ENCODE assay signal across 12 cellular contexts in the genomic region with DNA sequence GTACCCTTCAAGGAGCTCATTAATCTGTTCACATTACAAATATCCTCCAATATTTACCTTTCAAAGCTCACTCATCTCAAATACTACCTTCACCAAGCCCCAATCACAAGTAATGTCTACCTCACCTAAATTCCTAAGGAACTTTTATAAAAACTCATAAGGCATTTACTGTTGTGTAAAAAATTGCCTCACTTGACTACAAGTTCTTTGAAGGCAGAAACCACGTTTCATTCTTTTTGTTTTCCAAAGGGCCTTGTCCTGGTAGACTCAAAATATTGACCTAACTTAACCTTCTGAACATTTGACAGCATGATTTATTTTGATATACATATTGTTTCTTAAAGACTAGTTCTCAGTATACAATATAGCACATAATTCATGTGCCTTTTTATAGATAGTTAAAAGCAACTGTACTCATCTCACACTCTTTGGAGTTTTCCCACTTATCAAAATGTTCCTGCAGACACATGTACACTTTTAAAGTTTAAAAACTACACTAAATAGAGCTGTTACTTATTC. TPM values are rescaled to one million over a fixed set of nuclear protein-coding genes. Genes with fewer than 3 reads are reported as not detected.
A peak's percentile ranks its signal among the peaks of the same experiment; 100 is the strongest.
DNase-seq lines count a peak whose midpoint lies in the region; ATAC-seq and TF ChIP-seq lines count a peak whose summit lies in the region.
"Had no signal": no experiment of that assay in that cellular context is flagged by ENCODE, and none has a peak within 500 bp of the region (broad histone marks: within the 10 kb centered on the region; RNA-seq: fewer than 3 reads in every experiment).

No MANE protein-coding gene starts in this region.

- H3K27ac ChIP-seq in breast epithelium (no peak overlapping the region), lower lobe of right lung (peak overlapping the region; percentile 33), upper lobe of right lung (peak overlapping the region; percentile 15)

- no TSS peak for BruUV-seq in MCF 10A (replicated peaks; lab: Mats Ljungman, UMichigan)

- H3K9me3 Mint-ChIP-seq in MCF 10A (ENCODE audit: unreplicated experiment): no peaks in the 10 kb centered on the region
- no peaks in the 10 kb centered on the region for H3K9me3 Mint-ChIP-seq in activated T-helper 2 cell treated with anti-CD3 and anti-CD28 coated beads, Interferon-gamma antibody, Interleukin-2, Interleukin-4, amounts not matched to agents 10 μg/mL and 5 μg/mL and 100 μg/mL, durations not matched to agents 14 hours and 24 hours and 36 hours

- no peaks in the 10 kb centered on the region for H3K36me3 Mint-ChIP-seq in MCF 10A (ENCODE audit: insufficient read depth, unreplicated experiment)
- peaks cover 8% of the 10 kb centered on the region for H3K36me3 Mint-ChIP-seq in activated T-helper 2 cell treated with anti-CD3 and anti-CD28 coated beads, Interferon-gamma antibody, Interleukin-2, Interleukin-4, amounts not matched to agents 10 μg/mL and 5 μg/mL and 100 μg/mL, durations not matched to agents 14 hours and 24 hours and 36 hours (ENCODE audit: low read depth)

- H3K27me3 ChIP-seq in breast epithelium (no peaks in the 10 kb centered on the region), lower lobe of right lung (ENCODE audit: low read depth) (no peaks in the 10 kb centered on the region), upper lobe of right lung (no peaks in the 10 kb centered on the region)
- H3K27me3 ChIP-seq: BE2C had no signal

- peak overlapping the region; percentile 91 for H3K4me3 Mint-ChIP-seq in MCF 10A (ENCODE audit: unreplicated experiment)
- H3K4me3 Mint-ChIP-seq in activated T-helper 2 cell treated with anti-CD3 and anti-CD28 coated beads, Interferon-gamma antibody, Interleukin-2, Interleukin-4, amounts not matched to agents 10 μg/mL and 5 μg/mL and 100 μg/mL, durations not matched to agents 14 hours and 24 hours and 36 hours (ENCODE audit: low read depth): peak overlapping the region; percentile 58

- no peaks in the 10 kb centered on the region for H3K9me3 ChIP-seq in breast epithelium
- no peaks in the 10 kb centered on the region for H3K9me3 ChIP-seq in lower lobe of right lung
- no peaks in the 10 kb centered on the region for H3K9me3 ChIP-seq in upper lobe of right lung
- H3K9me3 ChIP-seq: BE2C had no signal

- CTCF ChIA-PET in MCF 10A (lab: Yijun Ruan, JAX): interaction anchor here (0.6 to 1.7 kb wide), 9 partner anchors 8 to 222 kb away, joined by 3 to 7 read pairs (median 3); no protein-coding TSS in a partner anchor

- no peak for TF ChIP-seq POLR2A in breast epithelium (IDR thresholded peaks at IDR 0.05)

- POLR2A ChIA-PET in MCF 10A (lab: Yijun Ruan, JAX): interaction anchor here (0.6 to 5.3 kb wide), 23 partner anchors 10 to 357 kb away, joined by 3 to 60 read pairs (median 5); a partner anchor contains a TSS

- no peak for DNase-seq in MCF 10A (ENCODE audit: unreplicated experiment)
- no peak for DNase-seq in breast epithelium (ENCODE audit: low spot score in 2 of 2)
- no peak for DNase-seq in activated T-helper 2 cell treated with anti-CD3 and anti-CD28 coated beads, Interferon-gamma antibody, Interleukin-2, Interleukin-4, amounts not matched to agents 10 μg/mL and 5 μg/mL and 100 μg/mL, durations not matched to agents 14 hours and 24 hours and 36 hours (ENCODE audit: low spot score)
- no peak for DNase-seq in lower lobe of right lung
- no peak for DNase-seq in upper lobe of right lung
- DNase-seq in T1000 (lab: John Stamatoyannopoulos, UW): no peak
- DNase-seq: activated CD4-positive, alpha-beta T cell treated with anti-CD3 and anti-CD28 coated beads, Interleukin-2, amount 50 U/mL, for 1 hour; BE2C; left ventricle myocardium superior; SIG-M5 had no signal

- no peak overlapping the region for H3K4me3 ChIP-seq in breast epithelium
- peak overlapping the region; percentile 99 for H3K4me3 ChIP-seq in lower lobe of right lung
- no peak overlapping the region for H3K4me3 ChIP-seq in upper lobe of right lung

- TF ChIP-seq CTCF in MCF 10A (IDR thresholded peaks at IDR 0.05; ENCODE audit: unreplicated experiment) (no peak), breast epithelium (IDR thresholded peaks at IDR 0.05) (no peak), lower lobe of right lung (IDR thresholded peaks at IDR 0.05) (no peak), upper lobe of right lung (IDR thresholded peaks at IDR 0.05) (no peak)

- H3K4me1 Mint-ChIP-seq in MCF 10A (ENCODE audit: insufficient read depth, unreplicated experiment): peaks cover 26% of the 10 kb centered on the region
- peaks cover 36% of the 10 kb centered on the region for H3K4me1 Mint-ChIP-seq in activated T-helper 2 cell treated with anti-CD3 and anti-CD28 coated beads, Interferon-gamma antibody, Interleukin-2, Interleukin-4, amounts not matched to agents 10 μg/mL and 5 μg/mL and 100 μg/mL, durations not matched to agents 14 hours and 24 hours and 36 hours (ENCODE audit: low read depth)

- peak overlapping the region; percentile 91 for H3K27ac Mint-ChIP-seq in MCF 10A (ENCODE audit: low read depth, unreplicated experiment)
- no peak overlapping the region for H3K27ac Mint-ChIP-seq in activated T-helper 2 cell treated with anti-CD3 and anti-CD28 coated beads, Interferon-gamma antibody, Interleukin-2, Interleukin-4, amounts not matched to agents 10 μg/mL and 5 μg/mL and 100 μg/mL, durations not matched to agents 14 hours and 24 hours and 36 hours

- H3K36me3 ChIP-seq in breast epithelium (no peaks in the 10 kb centered on the region), lower lobe of right lung (no peaks in the 10 kb centered on the region), upper lobe of right lung (no peaks in the 10 kb centered on the region)
- H3K36me3 ChIP-seq: BE2C had no signal

- no peak for ATAC-seq in lower lobe of right lung
- no peak for ATAC-seq in upper lobe of right lung
- ATAC-seq in HG02981 (IDR thresholded peaks at IDR 0.05; ENCODE audit: unreplicated experiment): no peak
- ATAC-seq in HG03342 (IDR thresholded peaks at IDR 0.05; ENCODE audit: unreplicated experiment): no peak
- ATAC-seq: left ventricle myocardium superior had no signal

- H3K4me1 ChIP-seq in breast epithelium: no peaks in the 10 kb centered on the region
- H3K4me1 ChIP-seq in lower lobe of right lung: peaks cover 52% of the 10 kb centered on the region
- H3K4me1 ChIP-seq in upper lobe of right lung: peaks cover 42% of the 10 kb centered on the region
- H3K4me1 ChIP-seq: BE2C had no signal

- intact Hi-C loops in MCF 10A (cut with micrococcal nuclease): loop anchor here (5.0 kb wide), 2 partner anchors 130 to 220 kb away; a partner anchor contains a TSS
- intact Hi-C loops in breast epithelium (cut with DNase I; ENCODE audit: low total_unique reads): no loop called here
- intact Hi-C loops in activated T-helper 2 cell treated with anti-CD3 and anti-CD28 coated beads, Interferon-gamma antibody, Interleukin-2, Interleukin-4, amounts not matched to agents 10 μg/mL and 5 μg/mL and 100 μg/mL, durations not matched to agents 14 hours and 24 hours and 36 hours (cut with micrococcal nuclease): no loop called here
- intact Hi-C loops in lower lobe of right lung (cut with DNase I): no loop called here
- intact Hi-C loops in upper lobe of right lung (cut with DNase I): no loop called here

- no peaks in the 10 kb centered on the region for H3K27me3 Mint-ChIP-seq in MCF 10A (ENCODE audit: insufficient read depth, unreplicated experiment)
- H3K27me3 Mint-ChIP-seq in activated T-helper 2 cell treated with anti-CD3 and anti-CD28 coated beads, Interferon-gamma antibody, Interleukin-2, Interleukin-4, amounts not matched to agents 10 μg/mL and 5 μg/mL and 100 μg/mL, durations not matched to agents 14 hours and 24 hours and 36 hours (ENCODE audit: low read depth): peaks cover 1% of the 10 kb centered on the region

RNA-seq across cellular contexts. Expression of a gene that starts 2.5 kb away (rescaled TPM):
- total RNA-seq in MCF 10A (2022) (39.7 and 45.1 TPM in 2 replicates), breast epithelium (100 to 1,000 TPM in 2 of 3 donors, 10 to 100 TPM in 1; 96.4 to 144 (median 133) TPM), lower lobe of right lung (68.4 TPM), upper lobe of right lung (63.6 TPM)
- 38.4 and 39.8 TPM in 2 replicates for total RNA-seq in activated T-helper 2 cell treated with anti-CD3 and anti-CD28 coated beads, Interferon-gamma antibody, Interleukin-2, Interleukin-4, amounts not matched to agents 10 μg/mL and 5 μg/mL and 100 μg/mL, durations not matched to agents 14 hours and 24 hours and 36 hours

RNA-seq across cellular contexts. Expression of a gene that starts 22.3 kb away (rescaled TPM):
- total RNA-seq in MCF 10A (2022) (13.2 and 19.9 TPM in 2 replicates), breast epithelium (10 to 100 TPM; 20.3 to 30.3 (median 22.2) TPM), lower lobe of right lung (16.5 TPM), upper lobe of right lung (17.3 TPM)
- 8.4 and 9.4 TPM in 2 replicates for total RNA-seq in activated T-helper 2 cell treated with anti-CD3 and anti-CD28 coated beads, Interferon-gamma antibody, Interleukin-2, Interleukin-4, amounts not matched to agents 10 μg/mL and 5 μg/mL and 100 μg/mL, durations not matched to agents 14 hours and 24 hours and 36 hours

Comparison
In these comparisons a context has a peak if more than half of its experiments do, and no peak if none do; other contexts are left out.
1. H3K27ac ChIP-seq: peak in lower lobe of right lung (single experiment) and upper lobe of right lung (single experiment); none in breast epithelium (0 of 2).